ENCODE assay signal across 1 cellular context in the genomic region with DNA sequence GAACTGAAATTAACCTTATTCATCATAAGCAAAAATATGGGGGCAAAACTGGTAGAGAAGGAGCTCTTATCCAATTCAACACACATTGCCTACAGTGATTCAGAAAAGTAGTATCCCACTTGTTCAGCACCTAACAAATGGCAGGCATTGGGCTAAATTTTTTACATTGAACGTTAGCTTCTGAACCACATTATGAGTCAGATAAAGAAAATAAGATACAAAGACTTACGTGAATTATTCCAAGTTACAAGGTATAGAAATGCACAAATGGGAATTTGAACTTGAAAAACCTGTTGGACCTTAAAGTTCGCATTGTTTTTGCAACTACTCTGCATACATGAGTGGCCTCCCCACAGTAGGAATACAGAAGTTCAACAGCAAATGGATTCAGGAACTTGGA.
TF ChIP-seq lines count a peak whose summit lies in the region.

No MANE protein-coding gene starts in this region.

TF ChIP-seq in GM23338, 12 proteins besides CTCF, POLR2A, EP300 and RAD21 (continued from another document):
- TF ChIP-seq, protein P1, sequence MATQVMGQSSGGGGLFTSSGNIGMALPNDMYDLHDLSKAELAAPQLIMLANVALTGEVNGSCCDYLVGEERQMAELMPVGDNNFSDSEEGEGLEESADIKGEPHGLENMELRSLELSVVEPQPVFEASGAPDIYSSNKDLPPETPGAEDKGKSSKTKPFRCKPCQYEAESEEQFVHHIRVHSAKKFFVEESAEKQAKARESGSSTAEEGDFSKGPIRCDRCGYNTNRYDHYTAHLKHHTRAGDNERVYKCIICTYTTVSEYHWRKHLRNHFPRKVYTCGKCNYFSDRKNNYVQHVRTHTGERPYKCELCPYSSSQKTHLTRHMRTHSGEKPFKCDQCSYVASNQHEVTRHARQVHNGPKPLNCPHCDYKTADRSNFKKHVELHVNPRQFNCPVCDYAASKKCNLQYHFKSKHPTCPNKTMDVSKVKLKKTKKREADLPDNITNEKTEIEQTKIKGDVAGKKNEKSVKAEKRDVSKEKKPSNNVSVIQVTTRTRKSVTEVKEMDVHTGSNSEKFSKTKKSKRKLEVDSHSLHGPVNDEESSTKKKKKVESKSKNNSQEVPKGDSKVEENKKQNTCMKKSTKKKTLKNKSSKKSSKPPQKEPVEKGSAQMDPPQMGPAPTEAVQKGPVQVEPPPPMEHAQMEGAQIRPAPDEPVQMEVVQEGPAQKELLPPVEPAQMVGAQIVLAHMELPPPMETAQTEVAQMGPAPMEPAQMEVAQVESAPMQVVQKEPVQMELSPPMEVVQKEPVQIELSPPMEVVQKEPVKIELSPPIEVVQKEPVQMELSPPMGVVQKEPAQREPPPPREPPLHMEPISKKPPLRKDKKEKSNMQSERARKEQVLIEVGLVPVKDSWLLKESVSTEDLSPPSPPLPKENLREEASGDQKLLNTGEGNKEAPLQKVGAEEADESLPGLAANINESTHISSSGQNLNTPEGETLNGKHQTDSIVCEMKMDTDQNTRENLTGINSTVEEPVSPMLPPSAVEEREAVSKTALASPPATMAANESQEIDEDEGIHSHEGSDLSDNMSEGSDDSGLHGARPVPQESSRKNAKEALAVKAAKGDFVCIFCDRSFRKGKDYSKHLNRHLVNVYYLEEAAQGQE (IDR thresholded peaks at IDR 0.05; ENCODE audit: unreplicated experiment) = no peak
- TF ChIP-seq POLR2AphosphoS5 (IDR thresholded peaks at IDR 0.05; ENCODE audit: low read depth) (no peak), ZNF114 (CRISPR knock-in tag; IDR thresholded peaks at IDR 0.05) (no peak), NANOG (IDR thresholded peaks at IDR 0.05; ENCODE audit: borderline replicate concordance) (no peak), CREB1 (CRISPR knock-in tag; IDR thresholded peaks at IDR 0.05; ENCODE audit: low read depth) (no peak)
